In the genomic region with DNA sequence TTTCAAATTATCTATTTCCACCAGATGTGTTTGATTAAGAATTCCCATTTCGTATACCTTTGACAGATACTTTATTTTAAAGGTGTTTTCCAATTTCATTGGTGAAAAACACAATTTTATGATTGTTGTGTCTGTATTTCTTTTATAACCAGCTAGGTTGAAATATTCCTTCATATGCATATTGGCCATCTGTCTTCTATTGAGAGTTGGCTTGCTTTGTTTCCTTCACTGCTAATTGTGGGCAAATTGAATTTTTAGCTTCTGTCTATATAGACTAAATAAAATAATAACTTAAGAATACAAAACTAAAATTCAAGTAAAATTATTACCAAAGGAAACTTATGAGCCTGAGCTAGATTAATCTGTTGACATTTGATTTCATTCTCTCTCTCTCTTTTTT, we compare ENCODE assay signal across 34 cellular contexts. TPM values are rescaled to one million over a fixed set of nuclear protein-coding genes. Genes with fewer than 3 reads are reported as not detected.
"Had no signal": no experiment of that assay in that cellular context is flagged by ENCODE, and none has a peak within 500 bp of the region (broad histone marks: within the 10 kb centered on the region; RNA-seq: fewer than 3 reads in every experiment).

No MANE protein-coding gene starts in this region.

- DNase-seq: Kasumi-1, MG63, MM.1S, MV-4-11, NCI-H1048, NCI-H1092, NCI-H1092 treated with DMSO at 0.1 percent for 48 hours, NCI-H1105, NCI-H1105 treated with DMSO at 0.1 percent for 48 hours, NCI-H1417 treated with DMSO at 0.1 percent for 48 hours, NCI-H1436, NCI-H1436 treated with DMSO at 0.1 percent for 48 hours, NCI-H146, NCI-H1694, NCI-H1694 treated with DMSO at 0.1 percent for 48 hours, NCI-H187, NCI-H187 treated with DMSO at 0.1 percent for 48 hours, NCI-H1930, NCI-H2029, NCI-H2029 treated with DMSO at 0.1 percent for 48 hours, NCI-H2081, NCI-H2081 treated with DMSO at 0.1 percent for 48 hours, NCI-H2107, NCI-H2171, NCI-H2171 treated with DMSO at 0.1 percent for 48 hours, NCI-H2227 treated with DMSO at 0.1 percent for 48 hours, NCI-H226, NCI-H446, NCI-H446 treated with DMSO at 0.1 percent for 48 hours, NCI-H510A had no signal

- H3K4me3 ChIP-seq: MG63 had no signal

- H3K9me3 ChIP-seq: MG63 had no signal

RNA-seq across cellular contexts. Expression of gene KRTAP3-3, which starts 1.2 kb away (rescaled TPM):
- total RNA-seq: LHCN-M2, MCF 10A, NCI-H460 had no signal

RNA-seq across cellular contexts. Expression of gene KRTAP3-2, which starts 4.6 kb away (rescaled TPM):
- total RNA-seq: LHCN-M2, M059J, MCF 10A, NCI-H460 had no signal

RNA-seq across cellular contexts. Expression of gene KRT40, which starts 11.0 kb away (rescaled TPM):
- total RNA-seq: LHCN-M2, M059J, MCF 10A, NCI-H460 had no signal

RNA-seq across cellular contexts. Expression of gene KRTAP3-1, which starts 13.8 kb away (rescaled TPM):
- total RNA-seq: LHCN-M2, MCF 10A, NCI-H460 had no signal

RNA-seq across cellular contexts. Expression of gene KRT39, which starts 28.4 kb away (rescaled TPM):
- total RNA-seq: LHCN-M2, M059J, MCF 10A, NCI-H460 had no signal
